In the genomic region with DNA sequence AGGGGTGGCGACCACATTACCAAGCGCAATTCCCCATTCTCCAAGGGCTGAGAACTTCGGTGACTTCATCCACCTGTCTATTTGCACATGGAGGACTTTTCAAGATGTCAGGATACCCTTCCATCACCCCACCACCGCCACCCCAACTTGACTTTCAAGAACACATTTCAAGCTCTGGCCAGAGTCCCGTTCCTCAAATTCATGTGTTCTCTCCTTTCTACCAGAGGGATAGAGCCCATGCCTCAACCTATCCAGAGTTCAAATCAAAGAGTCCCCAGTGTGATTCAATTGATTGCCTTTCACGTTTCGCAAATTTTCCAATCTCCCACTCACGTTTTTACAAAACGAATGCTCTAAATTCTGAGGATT, we compare ENCODE assay signal across 19 cellular contexts. TPM values are rescaled to one million over a fixed set of nuclear protein-coding genes. Genes with fewer than 3 reads are reported as not detected.
DNase-seq lines count a peak whose midpoint lies in the region; ATAC-seq and TF ChIP-seq lines count a peak whose summit lies in the region.
"Had no signal": no experiment of that assay in that cellular context is flagged by ENCODE, and none has a peak within 500 bp of the region (broad histone marks: within the 10 kb centered on the region; RNA-seq: fewer than 3 reads in every experiment).

No MANE protein-coding gene starts in this region.

- H3K9me3 ChIP-seq in CD8-positive, alpha-beta memory T cell (ENCODE audit: low read length): no peaks in the 10 kb centered on the region
- H3K9me3 ChIP-seq in Loucy (ENCODE audit: insufficient read depth, low read depth, low read length): no peaks in the 10 kb centered on the region
- no peaks in the 10 kb centered on the region for H3K9me3 ChIP-seq in trophoblast cell (ENCODE audit: insufficient read depth, low read depth, low read length)

- H3K4ac ChIP-seq in trophoblast cell (ENCODE audit: low read depth, low read length): no peak overlapping the region

- peak overlapping the region in 4 of 7 donors; percentile 23 to 84 (median 48) for H3K4me3 Mint-ChIP-seq in CD8-positive, alpha-beta memory T cell
- H3K4me3 Mint-ChIP-seq in glutamatergic neuron (ENCODE audit: unreplicated experiment): peak overlapping the region; percentile 83
- H3K4me3 Mint-ChIP-seq: activated CD4-positive, alpha-beta memory T cell treated with anti-CD3 and anti-CD28 coated beads for 36 hours had no signal

- no peaks in the 10 kb centered on the region for H3K79me1 ChIP-seq in trophoblast cell (ENCODE audit: low read length)

- ATAC-seq in stimulated activated naive CD8-positive, alpha-beta T cell treated with anti-CD3 and anti-CD28 coated beads, Interleukin-15, Interleukin-2, amounts not matched to agents 100 U/mL and 50 U/mL, for 24 hours: no peak
- ATAC-seq in GM18498 (IDR thresholded peaks at IDR 0.05; ENCODE audit: unreplicated experiment) (no peak), GM18519 (IDR thresholded peaks at IDR 0.05; ENCODE audit: low FRiP score, unreplicated experiment) (no peak)
- ATAC-seq: K562 had no signal

- TF ChIP-seq CTCF in Loucy (conservative IDR thresholded peaks at IDR 0.05; ENCODE audit: low read length) (no peak), glutamatergic neuron (IDR thresholded peaks at IDR 0.05; ENCODE audit: partially characterized antibody, unreplicated experiment) (no peak)

- H3K9ac ChIP-seq in Loucy (ENCODE audit: low read depth, low read length, poor library complexity, severe bottlenecking) (no peak overlapping the region), trophoblast cell (ENCODE audit: low read length) (no peak overlapping the region)
- H3K9ac ChIP-seq: GM23248 had no signal

- peaks cover 65 to 89% of the 10 kb centered on the region in 2 donors for H3K27me3 Mint-ChIP-seq in CD8-positive, alpha-beta memory T cell
- H3K27me3 Mint-ChIP-seq in glutamatergic neuron (ENCODE audit: unreplicated experiment): peaks cover 42% of the 10 kb centered on the region

- H3K18ac ChIP-seq in trophoblast cell (ENCODE audit: low read length): no peak overlapping the region

- no CpG with 5 or more reads among the region's 9 CpGs for WGBS in trophoblast cell (ENCODE audit: extremely low coverage, insufficient coverage, insufficient read length)

- H3K79me2 ChIP-seq in Loucy (ENCODE audit: insufficient read depth, low read length) (no peaks in the 10 kb centered on the region), trophoblast cell (ENCODE audit: control insufficient read depth, insufficient read depth, low read length, poor library complexity) (no peaks in the 10 kb centered on the region)

- no peak overlapping the region for H3K27ac ChIP-seq in CD8-positive, alpha-beta memory T cell (ENCODE audit: low read depth, low read length)
- no peak overlapping the region for H3K27ac ChIP-seq in trophoblast cell (ENCODE audit: low read depth, low read length)
- H3K27ac ChIP-seq: GM23248 had no signal

- peaks cover 30 to 53% (median 34%) of the 10 kb centered on the region in 3 donors for H3K4me1 Mint-ChIP-seq in CD8-positive, alpha-beta memory T cell
- peaks cover 18% of the 10 kb centered on the region for H3K4me1 Mint-ChIP-seq in glutamatergic neuron (ENCODE audit: low read depth, unreplicated experiment)

- H3K9me2 ChIP-seq in Loucy (replicated peaks; ENCODE audit: low read depth, low read length): no peaks in the 10 kb centered on the region

- H2AK5ac ChIP-seq in trophoblast cell (ENCODE audit: low read length): no peak overlapping the region

- CTCF ChIA-PET in CD8-positive, alpha-beta memory T cell (lab: Charles Lee): interaction anchor here (0.9 kb wide), 1 partner anchor 31 kb away, joined by 3 read pairs; no protein-coding TSS in a partner anchor

- no peaks in the 10 kb centered on the region for H3K9me3 Mint-ChIP-seq in CD8-positive, alpha-beta memory T cell
- H3K9me3 Mint-ChIP-seq in glutamatergic neuron (ENCODE audit: unreplicated experiment): peaks cover 14% of the 10 kb centered on the region
- H3K9me3 Mint-ChIP-seq: activated CD4-positive, alpha-beta memory T cell treated with anti-CD3 and anti-CD28 coated beads for 36 hours had no signal

- H3K4me2 ChIP-seq in Loucy (ENCODE audit: low read depth, low read length, poor library complexity, severe bottlenecking) (no peak overlapping the region), trophoblast cell (ENCODE audit: low read length) (peak overlapping the region; percentile 46)

- H4K91ac ChIP-seq in trophoblast cell (ENCODE audit: low read depth, low read length): no peak overlapping the region

- H4K12ac ChIP-seq in trophoblast cell (ENCODE audit: low read depth, low read length): no peak overlapping the region

- no peak overlapping the region for H4K8ac ChIP-seq in trophoblast cell (ENCODE audit: low read depth, low read length)

- no peaks in the 10 kb centered on the region for H4K20me1 ChIP-seq in Loucy (ENCODE audit: insufficient read depth, low read length, poor library complexity, severe bottlenecking)

- POLR2A ChIA-PET in CD8-positive, alpha-beta memory T cell (lab: Charles Lee): no interaction called here

- peaks cover 21% of the 10 kb centered on the region for H3K4me1 ChIP-seq in CD8-positive, alpha-beta memory T cell (ENCODE audit: insufficient read depth, low read length)
- H3K4me1 ChIP-seq in Loucy (ENCODE audit: insufficient read depth, low read length, poor library complexity, severe bottlenecking) (peaks cover 2% of the 10 kb centered on the region), trophoblast cell (ENCODE audit: control insufficient read depth in 1 of 2, insufficient read depth in 2 of 2, low read length in 2 of 2) (peaks cover 22% of the 10 kb centered on the region in 2 experiments)

- H3K36me3 ChIP-seq in CD8-positive, alpha-beta memory T cell (ENCODE audit: insufficient read depth, low read length): no peaks in the 10 kb centered on the region
- H3K36me3 ChIP-seq in Loucy (ENCODE audit: insufficient read depth, low read length) (no peaks in the 10 kb centered on the region), trophoblast cell (ENCODE audit: control insufficient read depth in 1 of 2, insufficient read depth in 2 of 2, low read length in 2 of 2) (no peaks in the 10 kb centered on the region)

- H3K27ac Mint-ChIP-seq in CD8-positive, alpha-beta memory T cell: no peak overlapping the region
- peak overlapping the region; percentile 3 for H3K27ac Mint-ChIP-seq in glutamatergic neuron (ENCODE audit: unreplicated experiment)
- H3K27ac Mint-ChIP-seq: activated CD4-positive, alpha-beta memory T cell treated with anti-CD3 and anti-CD28 coated beads for 36 hours had no signal

- no peak overlapping the region for H2BK5ac ChIP-seq in trophoblast cell (ENCODE audit: low read depth, low read length, poor library complexity)

- no peak overlapping the region for H3K23ac ChIP-seq in trophoblast cell (ENCODE audit: low read length)

- DNase-seq in CD8-positive, alpha-beta memory T cell: no peak
- DNase-seq in glutamatergic neuron (no peak), trophoblast cell (no peak), NCI-H1436 (lab: John Stamatoyannopoulos, UW) (no peak)
- no peak for DNase-seq in stimulated activated naive CD8-positive, alpha-beta T cell treated with anti-CD3 and anti-CD28 coated beads, Interleukin-15, Interleukin-2, amounts not matched to agents 100 U/mL and 50 U/mL, for 24 hours
- DNase-seq: activated CD4-positive, alpha-beta memory T cell treated with anti-CD3 and anti-CD28 coated beads for 36 hours; activated effector memory CD4-positive, alpha-beta T cell treated with anti-CD3 and anti-CD28 coated beads, Interleukin-2, amount 50 U/mL, for 16 hours; GM23248; hippocampal formation; NCI-H1436 treated with DMSO at 0.1 percent for 48 hours; stimulated activated CD4-positive, alpha-beta T cell treated with anti-CD3 and anti-CD28 coated beads, Interleukin-4, amount 100 ng/mL, for 4 hours; stimulated activated naive CD4-positive, alpha-beta T cell treated with Interleukin-2 at 50 U/mL for 16 hours; T1000 had no signal

- H3K4me3 ChIP-seq in CD8-positive, alpha-beta memory T cell (ENCODE audit: low read length): no peak overlapping the region
- H3K4me3 ChIP-seq in Loucy (ENCODE audit: low read length, poor library complexity, severe bottlenecking) (no peak overlapping the region), trophoblast cell (ENCODE audit: low read depth, low read length) (no peak overlapping the region)
- H3K4me3 ChIP-seq: GM23248, K562 had no signal

- no peaks in the 10 kb centered on the region for H3K36me3 Mint-ChIP-seq in CD8-positive, alpha-beta memory T cell
- peaks cover 4% of the 10 kb centered on the region for H3K36me3 Mint-ChIP-seq in glutamatergic neuron (ENCODE audit: unreplicated experiment)
- H3K36me3 Mint-ChIP-seq: activated CD4-positive, alpha-beta memory T cell treated with anti-CD3 and anti-CD28 coated beads for 36 hours had no signal

- no peak overlapping the region for H3K14ac ChIP-seq in trophoblast cell (ENCODE audit: low read length)

- H2AFZ ChIP-seq in Loucy (ENCODE audit: low read length) (0 out of 2 replicates have a peak overlapping the region, but pooled peaks have one; percentile 41), trophoblast cell (ENCODE audit: insufficient read depth, low read length, poor library complexity) (no peak overlapping the region)
- H2AFZ ChIP-seq: GM23248 had no signal

- peaks cover 48% of the 10 kb centered on the region for H3K27me3 ChIP-seq in CD8-positive, alpha-beta memory T cell (ENCODE audit: insufficient read depth, low read length, poor library complexity, severe bottlenecking)
- no peaks in the 10 kb centered on the region for H3K27me3 ChIP-seq in Loucy (ENCODE audit: insufficient read depth, low read length, poor library complexity, severe bottlenecking)
- H3K27me3 ChIP-seq in trophoblast cell (ENCODE audit: insufficient read depth, low read length): peaks cover 70% of the 10 kb centered on the region

- no peak overlapping the region for H2BK12ac ChIP-seq in trophoblast cell (ENCODE audit: low read length)

- no peaks in the 10 kb centered on the region for H3F3A ChIP-seq in Loucy (ENCODE audit: low read depth)

- H2BK120ac ChIP-seq in trophoblast cell (ENCODE audit: insufficient read depth, low read length, poor library complexity): no peak overlapping the region

RNA-seq across cellular contexts. Expression of gene TCF21, which starts 4.4 kb away (rescaled TPM):
- not detected for total RNA-seq in CD8-positive, alpha-beta memory T cell
- polyA plus RNA-seq in CD8-positive, alpha-beta memory T cell: not detected
- not detected for total RNA-seq in glutamatergic neuron (ENCODE audit: unreplicated experiment)
- 0.01 TPM in 2 replicates for polyA plus RNA-seq in trophoblast cell (2013)
- total RNA-seq: activated CD4-positive, alpha-beta memory T cell treated with anti-CD3 and anti-CD28 coated beads for 36 hours; G401; K562; renal cortical epithelial cell had no signal
- polyA plus RNA-seq: K562 had no signal

RNA-seq across cellular contexts. Expression of gene TBPL1, which starts 59.7 kb away (rescaled TPM):
- total RNA-seq in CD8-positive, alpha-beta memory T cell: 10 to 100 TPM; 51.9 to 52.8 TPM
- 70.9 TPM for polyA plus RNA-seq in CD8-positive, alpha-beta memory T cell
- 156 TPM for total RNA-seq in glutamatergic neuron (ENCODE audit: unreplicated experiment)
- polyA plus RNA-seq in trophoblast cell (2013): 132 and 134 TPM in 2 replicates
